In the genomic region with DNA sequence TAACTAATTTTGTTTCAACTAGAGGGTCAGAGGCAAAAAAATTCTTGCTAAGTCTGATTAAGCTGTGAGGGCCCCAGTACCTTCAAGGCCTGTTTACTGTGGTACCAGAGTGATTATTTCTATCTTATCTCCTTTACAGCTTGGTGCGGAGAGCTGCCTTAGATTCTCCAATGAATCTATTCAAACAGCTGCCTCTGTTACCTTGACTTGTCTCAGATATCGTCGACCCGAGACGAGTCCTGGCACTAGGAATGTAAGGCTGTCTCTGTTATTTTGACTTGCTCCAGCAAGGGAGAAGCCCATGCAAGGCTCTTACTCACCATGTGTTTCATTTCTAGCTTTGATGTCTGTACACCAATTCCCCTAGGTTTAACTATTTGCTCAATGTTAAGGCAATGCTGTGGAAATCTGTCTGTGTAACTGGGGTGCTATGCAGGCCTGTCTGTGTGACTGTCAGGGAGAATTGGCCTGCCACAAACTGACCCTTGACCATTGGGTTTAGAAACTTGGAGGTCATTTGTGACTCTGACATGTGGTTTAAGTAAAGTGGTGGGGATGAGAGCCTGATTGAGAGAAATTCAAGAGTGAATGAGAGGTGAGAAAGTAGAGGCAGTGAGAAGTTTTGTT, we compare ENCODE assay signal across 23 cellular contexts. TPM values are rescaled to one million over a fixed set of nuclear protein-coding genes. Genes with fewer than 3 reads are reported as not detected.
"Had no signal": no experiment of that assay in that cellular context is flagged by ENCODE, and none has a peak within 500 bp of the region (broad histone marks: within the 10 kb centered on the region; RNA-seq: fewer than 3 reads in every experiment).

No MANE protein-coding gene starts in this region.

- H3K27ac ChIP-seq: upper lobe of left lung had no signal

- H3K4me1 Mint-ChIP-seq: activated naive CD8-positive, alpha-beta T cell treated with anti-CD3 and anti-CD28 coated beads, Interleukin-2, amount 10 ng/mL, durations not matched to agents 7 days and 5 days; activated T-helper 17 cell treated with anti-CD3 and anti-CD28 coated beads, Interleukin-2, amount 50 U/mL, for 72 hours; brain; memory B cell; stimulated activated naive B cell treated with anti-CD40 and anti-IgM and Interleukin-4, amounts not matched to agents 10 μg/mL and 1 μg/mL and 100 μg/mL, for 72 hours; WTC11 had no signal

- H3K27ac Mint-ChIP-seq: activated naive CD8-positive, alpha-beta T cell treated with anti-CD3 and anti-CD28 coated beads, Interleukin-2, amount 10 ng/mL, durations not matched to agents 7 days and 5 days; activated T-cell treated with anti-CD3 and anti-CD28 coated beads, Interleukin-2, amount 50 U/mL, for 24 hours; activated T-helper 17 cell treated with anti-CD3 and anti-CD28 coated beads, Interleukin-2, amount 50 U/mL, for 72 hours; dendritic cell treated with granulocyte-macrophage colony-stimulating factor and Interleukin-4, amounts not matched to agents 40 ng/mL and 50 ng/mL, for 4 days; memory B cell; nephron progenitor cell; stimulated activated naive B cell treated with anti-CD40 and anti-IgM and Interleukin-4, amounts not matched to agents 10 μg/mL and 1 μg/mL and 100 μg/mL, for 72 hours; WTC11 had no signal

- ATAC-seq: activated T-helper 17 cell treated with anti-CD3 and anti-CD28 coated beads, Interleukin-2, amount 50 U/mL, for 72 hours; stimulated activated naive B cell treated with anti-CD40 and anti-IgM and Interleukin-4, amounts not matched to agents 10 μg/mL and 1 μg/mL and 100 μg/mL, for 72 hours; WTC11 had no signal

- H3K4me3 ChIP-seq: right lobe of liver, upper lobe of left lung had no signal

- H3K36me3 ChIP-seq: right lobe of liver, upper lobe of left lung had no signal

- H3K9me3 Mint-ChIP-seq: activated naive CD8-positive, alpha-beta T cell treated with anti-CD3 and anti-CD28 coated beads, Interleukin-2, amount 10 ng/mL, durations not matched to agents 7 days and 5 days; activated T-cell treated with anti-CD3 and anti-CD28 coated beads, Interleukin-2, amount 50 U/mL, for 24 hours; activated T-helper 17 cell treated with anti-CD3 and anti-CD28 coated beads, Interleukin-2, amount 50 U/mL, for 72 hours; brain; dendritic cell treated with granulocyte-macrophage colony-stimulating factor and Interleukin-4, amounts not matched to agents 40 ng/mL and 50 ng/mL, for 4 days; memory B cell; nephron progenitor cell; stimulated activated naive B cell treated with anti-CD40 and anti-IgM and Interleukin-4, amounts not matched to agents 10 μg/mL and 1 μg/mL and 100 μg/mL, for 72 hours; WTC11 had no signal

- H3K27me3 ChIP-seq: right lobe of liver, upper lobe of left lung had no signal

- DNase-seq: activated CD4-positive, alpha-beta T cell treated with anti-CD3 and anti-CD28 coated beads, Interleukin-2, amount 50 U/mL, for 4 hours; activated CD8-positive, alpha-beta memory T cell treated with anti-CD3 and anti-CD28 coated beads for 24 hours; activated CD8-positive, alpha-beta memory T cell treated with anti-CD3 and anti-CD28 coated beads, Interleukin-2, amount 50 U/mL, for 4 hours; activated naive CD4-positive, alpha-beta T cell; activated naive CD8-positive, alpha-beta T cell treated with anti-CD3 and anti-CD28 coated beads, Interleukin-2, amount 10 ng/mL, durations not matched to agents 7 days and 5 days; activated T-cell treated with anti-CD3 and anti-CD28 coated beads, Interleukin-2, amount 50 U/mL, for 24 hours; caudate nucleus; effector CD4-positive, alpha-beta T cell; glutamatergic neuron; hippocampal formation; nephron progenitor cell; right lobe of liver; stimulated activated CD4-positive, alpha-beta T cell treated with anti-CD3 and anti-CD28 coated beads, Interleukin-2, amount 100 ng/mL, for 48 hours; stimulated activated CD8-positive, alpha-beta memory T cell treated with anti-CD3 and anti-CD28 coated beads, Interleukin-4, amount 100 ng/mL, for 48 hours; stimulated activated naive B cell treated with anti-CD40 and anti-IgM and Interleukin-4, amounts not matched to agents 10 μg/mL and 1 μg/mL and 100 μg/mL, for 72 hours; T-helper 9 cell; upper lobe of left lung had no signal

- H3K4me1 ChIP-seq: upper lobe of left lung had no signal

- H3K9me3 ChIP-seq: right lobe of liver, upper lobe of left lung had no signal

- H3K36me3 Mint-ChIP-seq: activated naive CD8-positive, alpha-beta T cell treated with anti-CD3 and anti-CD28 coated beads, Interleukin-2, amount 10 ng/mL, durations not matched to agents 7 days and 5 days; brain; memory B cell; stimulated activated naive B cell treated with anti-CD40 and anti-IgM and Interleukin-4, amounts not matched to agents 10 μg/mL and 1 μg/mL and 100 μg/mL, for 72 hours; WTC11 had no signal

- H3K4me3 Mint-ChIP-seq: activated naive CD8-positive, alpha-beta T cell treated with anti-CD3 and anti-CD28 coated beads, Interleukin-2, amount 10 ng/mL, durations not matched to agents 7 days and 5 days; activated T-cell treated with anti-CD3 and anti-CD28 coated beads, Interleukin-2, amount 50 U/mL, for 24 hours; activated T-helper 17 cell treated with anti-CD3 and anti-CD28 coated beads, Interleukin-2, amount 50 U/mL, for 72 hours; brain; dendritic cell treated with granulocyte-macrophage colony-stimulating factor and Interleukin-4, amounts not matched to agents 40 ng/mL and 50 ng/mL, for 4 days; memory B cell; nephron progenitor cell; stimulated activated naive B cell treated with anti-CD40 and anti-IgM and Interleukin-4, amounts not matched to agents 10 μg/mL and 1 μg/mL and 100 μg/mL, for 72 hours; WTC11 had no signal

- H3K27me3 Mint-ChIP-seq: activated T-cell treated with anti-CD3 and anti-CD28 coated beads, Interleukin-2, amount 50 U/mL, for 24 hours had no signal

RNA-seq across cellular contexts. Expression of a gene that starts 11.2 kb away (rescaled TPM):
- total RNA-seq: myocyte had no signal
